ENCODE assay signal across 35 cellular contexts in genomic region chr1:42150626-42151025, GRCh38. TPM values are rescaled to one million over a fixed set of nuclear protein-coding genes. Genes with fewer than 3 reads are reported as not detected.
"Had no signal": no experiment of that assay in that cellular context is flagged by ENCODE, and none has a peak within 500 bp of the region (broad histone marks: within the 10 kb centered on the region; RNA-seq: fewer than 3 reads in every experiment).

No MANE protein-coding gene starts in this region.

- H3K36me3 ChIP-seq: ascending aorta, breast epithelium, cardiac muscle cell, colonic mucosa, esophagus squamous epithelium, gastroesophageal sphincter had no signal

- ATAC-seq: activated CD4-positive, alpha-beta T cell treated with anti-CD3 and anti-CD28 coated beads for 36 hours; activated naive CD4-positive, alpha-beta T cell treated with anti-CD3 and anti-CD28 coated beads, Interleukin-2, amount 50 U/mL, for 72 hours; activated T-cell treated with anti-CD3 and anti-CD28 coated beads, Interleukin-2, amount 50 U/mL, for 72 hours; gastroesophageal sphincter; T-helper 17 cell; WTC11 had no signal

- DNase-seq: activated CD4-positive, alpha-beta memory T cell treated with anti-CD3 and anti-CD28 coated beads, Interleukin-2, amount 10 ng/mL, durations not matched to agents 7 days and 5 days; activated CD4-positive, alpha-beta T cell treated with anti-CD3 and anti-CD28 coated beads for 36 hours; activated CD4-positive, alpha-beta T cell treated with anti-CD3 and anti-CD28 coated beads, Interleukin-2, amount 10 ng/mL, durations not matched to agents 7 days and 5 days; activated CD4-positive, alpha-beta T cell treated with anti-CD3 and anti-CD28 coated beads, Interleukin-2, amount 50 U/mL, for 4 hours; activated gamma-delta T cell; activated naive CD4-positive, alpha-beta T cell; activated naive CD4-positive, alpha-beta T cell treated with anti-CD3 and anti-CD28 coated beads, Interleukin-2, amount 10 ng/mL, durations not matched to agents 7 days and 5 days; activated naive CD8-positive, alpha-beta T cell treated with anti-CD3 and anti-CD28 coated beads, Interleukin-2, amount 10 ng/mL, durations not matched to agents 7 days and 5 days; activated T-cell treated with anti-CD3 and anti-CD28 coated beads for 4 hours; activated T-cell treated with anti-CD3 and anti-CD28 coated beads, Interleukin-2, amount 50 U/mL, for 24 hours; activated T-cell treated with anti-CD3 and anti-CD28 coated beads, Interleukin-2, amount 50 U/mL, for 72 hours; central memory CD4-positive, alpha-beta T cell; cerebellar nuclear complex; colonic mucosa; effector CD8-positive, alpha-beta T cell; esophagus squamous epithelium; foreskin melanocyte; T-helper 1 cell; T-helper 17 cell had no signal

- H3K27me3 ChIP-seq: breast epithelium, colonic mucosa had no signal

- H3K4me1 ChIP-seq: ascending aorta, colonic mucosa, gastroesophageal sphincter had no signal

- FAIRE-seq: endometrium, endothelial cell of umbilical vein, TTC549 had no signal

- H3K4me3 ChIP-seq: ascending aorta, breast epithelium, cardiac muscle cell, colonic mucosa, esophagus squamous epithelium, gastroesophageal sphincter had no signal

- H3K27ac ChIP-seq: ascending aorta, breast epithelium, cardiac muscle cell, colonic mucosa, epithelial cell of prostate, esophagus squamous epithelium, gastroesophageal sphincter, VCaP had no signal

- H3K9me3 ChIP-seq: ascending aorta, breast epithelium, colonic mucosa, esophagus squamous epithelium, gastroesophageal sphincter had no signal

RNA-seq across cellular contexts. Expression of gene GUCA2B, which starts 2.6 kb away (rescaled TPM):
- total RNA-seq: activated CD4-positive, alpha-beta memory T cell treated with anti-CD3 and anti-CD28 coated beads, Interleukin-2, amount 10 ng/mL, durations not matched to agents 7 days and 5 days; activated CD4-positive, alpha-beta T cell treated with anti-CD3 and anti-CD28 coated beads for 36 hours; activated CD4-positive, alpha-beta T cell treated with anti-CD3 and anti-CD28 coated beads, Interleukin-2, amount 10 ng/mL, durations not matched to agents 7 days and 5 days; activated naive CD4-positive, alpha-beta T cell treated with anti-CD3 and anti-CD28 coated beads, Interleukin-2, amount 50 U/mL, for 72 hours; activated naive CD8-positive, alpha-beta T cell treated with anti-CD3 and anti-CD28 coated beads, Interleukin-2, amount 10 ng/mL, durations not matched to agents 7 days and 5 days; activated T-cell treated with anti-CD3 and anti-CD28 coated beads, Interleukin-2, amount 50 U/mL, for 72 hours; ascending aorta; breast epithelium; cardiac muscle cell; dermis microvascular lymphatic vessel endothelial cell; endothelial cell of umbilical vein; esophagus squamous epithelium; fibroblast of lung; fibroblast of villous mesenchyme; gastroesophageal sphincter; glomerular endothelial cell; T-helper 17 cell; WTC11 had no signal
- polyA plus RNA-seq: cardiac muscle cell, endothelial cell of umbilical vein, esophagus, fibroblast of lung had no signal

RNA-seq across cellular contexts. Expression of gene GUCA2A, which starts 13.9 kb away (rescaled TPM):
- total RNA-seq: activated CD4-positive, alpha-beta memory T cell treated with anti-CD3 and anti-CD28 coated beads, Interleukin-2, amount 10 ng/mL, durations not matched to agents 7 days and 5 days; activated CD4-positive, alpha-beta T cell treated with anti-CD3 and anti-CD28 coated beads for 36 hours; activated CD4-positive, alpha-beta T cell treated with anti-CD3 and anti-CD28 coated beads, Interleukin-2, amount 10 ng/mL, durations not matched to agents 7 days and 5 days; activated naive CD4-positive, alpha-beta T cell treated with anti-CD3 and anti-CD28 coated beads, Interleukin-2, amount 50 U/mL, for 72 hours; activated naive CD8-positive, alpha-beta T cell treated with anti-CD3 and anti-CD28 coated beads, Interleukin-2, amount 10 ng/mL, durations not matched to agents 7 days and 5 days; activated T-cell treated with anti-CD3 and anti-CD28 coated beads, Interleukin-2, amount 50 U/mL, for 72 hours; ascending aorta; cardiac muscle cell; dermis microvascular lymphatic vessel endothelial cell; endothelial cell of umbilical vein; esophagus squamous epithelium; fibroblast of lung; fibroblast of villous mesenchyme; gastroesophageal sphincter; glomerular endothelial cell; T-helper 17 cell; WTC11 had no signal
- polyA plus RNA-seq: cardiac muscle cell, endothelial cell of umbilical vein, esophagus, fibroblast of lung had no signal
